Comparison of ENCODE assay signal across 8 cellular contexts in genomic region chr4:148376151-148376550, GRCh38.
DNase-seq lines count a peak whose midpoint lies in the region; ATAC-seq and TF ChIP-seq lines count a peak whose summit lies in the region.

No MANE protein-coding gene starts in this region.

- no peak overlapping the region for H3K4me3 Mint-ChIP-seq in mesothelial cell of epicardium

- no peak for ATAC-seq in HG03432 (IDR thresholded peaks at IDR 0.05; ENCODE audit: unreplicated experiment)

- DNase-seq in NCI-H748 (lab: John Stamatoyannopoulos, UW; ENCODE audit: unreplicated experiment): peak; percentile 13
- no peak for DNase-seq in NCI-H748 treated with DMSO at 0.1 percent for 48 hours (lab: John Stamatoyannopoulos, UW)
- peak; percentile 58 for DNase-seq in NCI-H345 treated with DMSO at 0.1 percent for 48 hours (lab: John Stamatoyannopoulos, UW; ENCODE audit: unreplicated experiment)
- DNase-seq in cerebellum (ENCODE audit: low spot score): peak; percentile 5
- no peak for DNase-seq in mesothelial cell of epicardium (ENCODE audit: low spot score in 2 of 2, unreplicated experiment in 2 of 2)
- no peak for DNase-seq in retina
- no peak for DNase-seq in HCEC 1CT

- peaks cover 9% of the 10 kb centered on the region for H3K4me1 Mint-ChIP-seq in mesothelial cell of epicardium

- TF ChIP-seq CTCF in mesothelial cell of epicardium (IDR thresholded peaks at IDR 0.05; ENCODE audit: unreplicated experiment): no peak

- H3K36me3 Mint-ChIP-seq in mesothelial cell of epicardium: no peaks in the 10 kb centered on the region

- H3K27ac Mint-ChIP-seq in mesothelial cell of epicardium: peak overlapping the region; percentile 76

- H3K27me3 Mint-ChIP-seq in mesothelial cell of epicardium (ENCODE audit: low read depth): no peaks in the 10 kb centered on the region

- H3K9me3 Mint-ChIP-seq in mesothelial cell of epicardium: peaks cover 16% of the 10 kb centered on the region

Comparison
In these comparisons a context has a peak if more than half of its experiments do, and no peak if none do; other contexts are left out.
1. DNase-seq: peak in NCI-H748 (single experiment), NCI-H345 treated with DMSO at 0.1 percent for 48 hours (single experiment) and cerebellum (single experiment); none in NCI-H748 treated with DMSO at 0.1 percent for 48 hours (single experiment), mesothelial cell of epicardium (0 of 2), retina (single experiment) and HCEC 1CT (single experiment).